8 cellular contexts compared by ENCODE assay signal in genomic region chr7:72829291-72829963, GRCh38. TPM values are rescaled to one million over a fixed set of nuclear protein-coding genes. Genes with fewer than 3 reads are reported as not detected.
DNase-seq lines count a peak whose midpoint lies in the region; ATAC-seq, FAIRE-seq and TF ChIP-seq lines count a peak whose summit lies in the region.
"Not testable (repeated sequence)": the region's sequence is repeated elsewhere in the genome, so short reads cannot be mapped to it uniquely, and the experiment has no call there.

No MANE protein-coding gene starts in this region.

- DNase-seq in ELF-1 (ENCODE audit: low read depth, low spot score) (peak; percentile 99), H54 (ENCODE audit: insufficient read length, low spot score) (peak; percentile 38), LoVo (ENCODE audit: low spot score) (peak; percentile 100), RWPE1 (ENCODE audit: low spot score) (peak; percentile 80), fibroblast of pulmonary artery (ENCODE audit: low read depth) (peak; percentile 99), natural killer cell (peak; percentile 92)
- peak; percentile 92 for DNase-seq in activated T-helper 9 cell treated with anti-CD3 and anti-CD28 coated beads, Interleukin-2, amount 50 U/mL, for 16 hours (ENCODE audit: low read depth)
- peak; percentile 92 to 98 (median 96) for DNase-seq in stimulated activated naive CD4-positive, alpha-beta T cell (lab: John Stamatoyannopoulos, UW)

- not testable (repeated sequence) for H3K27me3 Mint-ChIP-seq in natural killer cell (ENCODE audit: low read depth in 2 of 2)

- H3K36me3 Mint-ChIP-seq in natural killer cell, result not testable (repeated sequence)

- intact Hi-C loops in natural killer cell (cut with micrococcal nuclease), result loop anchor here (5.0 to 10.0 kb wide), 2 partner anchors 95 to 623 kb away; partner anchors contain the start of gene POM121

- FAIRE-seq in H54 (lab: Jason Lieb, UNC), result peak; percentile 36

- POLR2A ChIA-PET in RWPE1 (lab: Yijun Ruan, JAX; ENCODE audit: low non-redundant PET), result interaction anchor here (0.7 kb wide), 1 partner anchor 477 kb away, joined by 4 read pairs; no protein-coding TSS in a partner anchor

- H3K9me3 Mint-ChIP-seq in natural killer cell, result not testable (repeated sequence)

- not testable (repeated sequence) for TF ChIP-seq CTCF in RWPE1 (conservative IDR thresholded peaks at IDR 0.05; ENCODE audit: low read depth); fibroblast of pulmonary artery (IDR thresholded peaks at IDR 0.05; ENCODE audit: low read length, missing control alignments); natural killer cell (IDR thresholded peaks at IDR 0.05)

- peak overlapping the region; percentile 94 for H3K27ac ChIP-seq in RWPE1

- peak; percentile 85 for TF ChIP-seq POLR2A in H54 (IDR thresholded peaks at IDR 0.05; ENCODE audit: low read depth, low read length)

- H3K27ac Mint-ChIP-seq in natural killer cell, result peak overlapping the region; percentile 90 to 96

- peak overlapping the region; percentile 65 for H3K4me3 ChIP-seq in fibroblast of pulmonary artery (replicated peaks; ENCODE audit: low read depth, low read length)

- CTCF ChIA-PET in RWPE1 (lab: Yijun Ruan, JAX), result interaction anchor here (0.7 kb wide), 1 partner anchor 180 kb away, joined by 3 read pairs; no protein-coding TSS in a partner anchor

- peak; percentile 61 to 74 (median 62) for ATAC-seq in natural killer cell

- peaks cover 21 to 26% of the 10 kb centered on the region in 2 donors for H3K4me1 Mint-ChIP-seq in natural killer cell

- H3K4me3 Mint-ChIP-seq in natural killer cell, result peak overlapping the region; percentile 95

RNA-seq across cellular contexts. Expression of gene TYW1B, which starts 1.4 kb away (rescaled TPM):
- total RNA-seq in natural killer cell, result 10 to 100 TPM in 1 of 3 donors, 1 to 10 TPM in 2; 7.2 to 12.9 (median 7.9) TPM

Comparison
In these comparisons a context has a peak if more than half of its experiments do, and no peak if none do; other contexts are left out.
1. Peak in every context shown above with its lines: DNase-seq, ATAC-seq, H3K4me3 ChIP-seq and H3K27ac ChIP-seq.
2. DNase-seq: peak in every context shown above with its lines; median percentile 100 in LoVo; 99 in ELF-1; 99 in fibroblast of pulmonary artery; 96 in stimulated activated naive CD4-positive, alpha-beta T cell; 92 in activated T-helper 9 cell treated with anti-CD3 and anti-CD28 coated beads, Interleukin-2, amount 50 U/mL, for 16 hours; 92 in natural killer cell; 80 in RWPE1; 38 in H54.